Comparison of ENCODE assay signal across 9 cellular contexts in the genomic region with DNA sequence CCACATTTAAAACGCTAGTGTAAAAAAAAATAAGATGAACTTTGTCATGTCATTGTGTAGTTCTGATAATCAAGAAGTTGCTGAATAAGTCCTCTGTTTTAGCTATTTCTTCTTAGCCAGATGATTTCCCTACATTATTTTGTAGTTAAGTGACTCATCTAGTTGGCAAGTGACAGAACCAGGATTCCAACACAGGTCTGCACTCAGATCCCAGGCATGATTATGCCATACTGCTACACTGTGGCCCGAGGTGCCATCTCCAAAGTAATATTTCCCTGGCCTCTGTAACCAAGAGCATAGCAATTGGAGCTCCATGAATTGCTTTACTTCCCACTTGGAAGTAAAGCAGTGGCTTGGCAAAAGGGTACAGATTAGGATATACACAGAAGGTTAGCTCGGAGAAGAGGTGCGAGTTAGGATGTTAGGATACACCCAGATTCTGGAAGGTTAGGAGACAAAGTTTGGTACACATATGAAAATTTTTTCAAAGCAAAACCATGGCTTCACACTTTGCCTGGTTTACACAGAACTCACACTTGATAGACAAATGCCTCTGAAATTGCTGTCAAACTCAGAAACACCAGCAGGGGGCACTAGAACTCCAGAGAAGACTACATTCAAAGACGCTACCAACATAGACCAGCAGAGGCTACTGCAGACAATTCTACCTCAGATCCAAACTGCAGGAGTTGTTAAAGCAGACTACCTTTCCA. TPM values are rescaled to one million over a fixed set of nuclear protein-coding genes. Genes with fewer than 3 reads are reported as not detected.
DNase-seq lines count a peak whose midpoint lies in the region; ATAC-seq and TF ChIP-seq lines count a peak whose summit lies in the region.
"Had no signal": no experiment of that assay in that cellular context is flagged by ENCODE, and none has a peak within 500 bp of the region (broad histone marks: within the 10 kb centered on the region; RNA-seq: fewer than 3 reads in every experiment).

No MANE protein-coding gene starts in this region.

- no peaks in the 10 kb centered on the region for H3K36me3 ChIP-seq in OCI-LY1 (ENCODE audit: insufficient read depth, low read length)
- peaks cover 0 to 30% (median 3%) of the 10 kb centered on the region in 4 donors for H3K36me3 ChIP-seq in esophagus muscularis mucosa
- no peaks in the 10 kb centered on the region for H3K36me3 ChIP-seq in thoracic aorta

- H3K9me2 ChIP-seq in OCI-LY1 (ENCODE audit: low read depth, low read length) = no peaks in the 10 kb centered on the region

- intact Hi-C loops in esophagus muscularis mucosa (cut with DNase I) = loop anchor here (5.0 kb wide), 1 partner anchor 42 kb away; no protein-coding TSS in a partner anchor

- no peaks in the 10 kb centered on the region for H3K9me3 ChIP-seq in OCI-LY1 (ENCODE audit: low read length)
- no peaks in the 10 kb centered on the region for H3K9me3 ChIP-seq in esophagus muscularis mucosa
- H3K9me3 ChIP-seq in thoracic aorta = no peaks in the 10 kb centered on the region

- H3K27me3 ChIP-seq in OCI-LY1 (ENCODE audit: insufficient read depth, low read length) (no peaks in the 10 kb centered on the region), esophagus muscularis mucosa (no peaks in the 10 kb centered on the region), thoracic aorta (replicated peaks; ENCODE audit: insufficient read depth) (no peaks in the 10 kb centered on the region)

- no peak overlapping the region for H3K4me3 ChIP-seq in OCI-LY1 (ENCODE audit: low read depth, low read length, poor library complexity, severe bottlenecking)
- H3K4me3 ChIP-seq in esophagus muscularis mucosa = no peak overlapping the region
- no peak overlapping the region for H3K4me3 ChIP-seq in thoracic aorta

- no peak overlapping the region for H3K4me2 ChIP-seq in OCI-LY1 (ENCODE audit: low read length)

- WGBS in esophagus muscularis mucosa = 38% methylated on average over 5 of the region's 5 CpGs

- no peak overlapping the region for H2AFZ ChIP-seq in OCI-LY1 (ENCODE audit: low read length)

- no peaks in the 10 kb centered on the region for H3K9me3 Mint-ChIP-seq in natural killer cell treated with Interleukin-12 subunit alpha and Interleukin-12 subunit beta and Interleukin-15 and Interleukin-18, amount 100 ng/mL, for 72 hours

- H3K36me3 Mint-ChIP-seq in natural killer cell treated with Interleukin-12 subunit alpha and Interleukin-12 subunit beta and Interleukin-15 and Interleukin-18, amount 100 ng/mL, for 72 hours = no peaks in the 10 kb centered on the region

- H3K27ac Mint-ChIP-seq in natural killer cell treated with Interleukin-12 subunit alpha and Interleukin-12 subunit beta and Interleukin-15 and Interleukin-18, amount 100 ng/mL, for 72 hours = no peak overlapping the region

- no peak for TF ChIP-seq EP300 in esophagus muscularis mucosa (IDR thresholded peaks at IDR 0.05)

- in situ Hi-C loops in Caki2 (cut with HindIII; ENCODE audit: low pct_unique_long_range_greater_than_20kb, low sequenced_read_pairs) = no loop called here

- H3K79me2 ChIP-seq in OCI-LY1 (ENCODE audit: insufficient read depth, low read length) = no peaks in the 10 kb centered on the region

- H3K27ac ChIP-seq in OCI-LY1 (ENCODE audit: low read depth, low read length, poor library complexity, severe bottlenecking) (no peak overlapping the region), esophagus muscularis mucosa (replicated peaks in 1 of 4) (peak overlapping the region in 1 of 4 donors; percentile 15), thoracic aorta (no peak overlapping the region)
- H3K27ac ChIP-seq: epithelial cell of prostate had no signal

- no peaks in the 10 kb centered on the region for H3F3A ChIP-seq in OCI-LY1 (ENCODE audit: insufficient read depth, low read length)

- H3K4me1 Mint-ChIP-seq in natural killer cell treated with Interleukin-12 subunit alpha and Interleukin-12 subunit beta and Interleukin-15 and Interleukin-18, amount 100 ng/mL, for 72 hours (ENCODE audit: low read depth in 2 of 2) = peaks cover 0 to 15% of the 10 kb centered on the region in 2 donors

- TF ChIP-seq CTCF in OCI-LY1 (IDR thresholded peaks at IDR 0.05; ENCODE audit: low read length) (peak; percentile 71), esophagus muscularis mucosa (IDR thresholded peaks at IDR 0.05) (peak; percentile 76 to 88 (median 87)), thoracic aorta (IDR thresholded peaks at IDR 0.05) (peak; percentile 74)

- H3K4me1 ChIP-seq in OCI-LY1 (ENCODE audit: insufficient read depth, low read length, severe bottlenecking) (no peaks in the 10 kb centered on the region), esophagus muscularis mucosa (peaks cover 0 to 17% (median 3%) of the 10 kb centered on the region in 4 donors), thoracic aorta (ENCODE audit: control insufficient read depth in 1 of 2, low read depth in 2 of 2) (no peaks in the 10 kb centered on the region)

- no peak overlapping the region for H3K9ac ChIP-seq in OCI-LY1 (ENCODE audit: low read length)

- H3K27me3 Mint-ChIP-seq in natural killer cell treated with Interleukin-12 subunit alpha and Interleukin-12 subunit beta and Interleukin-15 and Interleukin-18, amount 100 ng/mL, for 72 hours = peaks cover 5 to 20% of the 10 kb centered on the region in 2 donors

- H3K4me3 Mint-ChIP-seq in natural killer cell treated with Interleukin-12 subunit alpha and Interleukin-12 subunit beta and Interleukin-15 and Interleukin-18, amount 100 ng/mL, for 72 hours = no peak overlapping the region

- no peaks in the 10 kb centered on the region for H4K20me1 ChIP-seq in OCI-LY1 (ENCODE audit: insufficient read depth, low read length)

- DNase-seq in Caki2 (ENCODE audit: low read depth) (peak; percentile 49), HuH-7 (ENCODE audit: low spot score) (peak; percentile 45), esophagus muscularis mucosa (ENCODE audit: extremely low spot score) (peak; percentile 93), thoracic aorta (ENCODE audit: low spot score) (no peak)
- DNase-seq in activated CD8-positive, alpha-beta memory T cell treated with anti-CD3 and anti-CD28 coated beads, Interleukin-2, amount 50 U/mL, for 48 hours = peak; percentile 72
- DNase-seq in natural killer cell treated with Interleukin-12 subunit alpha and Interleukin-12 subunit beta and Interleukin-15 and Interleukin-18, amount 100 ng/mL, for 72 hours (ENCODE audit: low spot score) = peak; percentile 64

- no peak for TF ChIP-seq POLR2A in esophagus muscularis mucosa (IDR thresholded peaks at IDR 0.05; ENCODE audit: low read depth)

- ATAC-seq in GM21381 (IDR thresholded peaks at IDR 0.05; ENCODE audit: unreplicated experiment) (peak; percentile 54), thoracic aorta (ENCODE audit: insufficient number of reproducible peaks, low FRiP score, low read depth) (peak; percentile 89)
- ATAC-seq in natural killer cell treated with Interleukin-12 subunit alpha and Interleukin-12 subunit beta and Interleukin-15 and Interleukin-18, amount 100 ng/mL, for 72 hours = peak; percentile 46 to 69

RNA-seq across cellular contexts. Expression of a gene that starts 41.4 kb away (rescaled TPM):
- total RNA-seq in Caki2 (2014; rRNA removed; shearing (Covaris generic); ENCODE audit: low replicate concordance) = 5.8 and 11.2 TPM in 2 replicates
- total RNA-seq in esophagus muscularis mucosa (10 to 100 TPM; 29.8 to 57.3 (median 39.6) TPM), thoracic aorta (10 to 100 TPM; 60.7 to 61.2 TPM)
- not detected for total RNA-seq in natural killer cell treated with Interleukin-12 subunit alpha and Interleukin-12 subunit beta and Interleukin-15 and Interleukin-18, amount 100 ng/mL, for 72 hours

RNA-seq across cellular contexts. Expression of a gene that starts 46.5 kb away (rescaled TPM):
- 0.23 and 1.2 TPM in 2 replicates for total RNA-seq in Caki2 (2014; rRNA removed; shearing (Covaris generic); ENCODE audit: low replicate concordance)
- total RNA-seq in esophagus muscularis mucosa (10 to 100 TPM; 14.9 to 30.7 (median 27.8) TPM), thoracic aorta (10 to 100 TPM; 13.1 to 13.5 TPM)
- under 1 TPM in 1 of 2 donors, not detected in 1; 0.14 TPM for total RNA-seq in natural killer cell treated with Interleukin-12 subunit alpha and Interleukin-12 subunit beta and Interleukin-15 and Interleukin-18, amount 100 ng/mL, for 72 hours

RNA-seq across cellular contexts. Expression of a gene that starts 48.8 kb away (rescaled TPM):
- total RNA-seq in Caki2 (2014; rRNA removed; shearing (Covaris generic); ENCODE audit: low replicate concordance) = 16.9 and 39.9 TPM in 2 replicates
- total RNA-seq in esophagus muscularis mucosa (1 to 10 TPM; 5.4 to 8.3 (median 6.8) TPM), thoracic aorta (10 to 100 TPM in 1 of 2 donors, 1 to 10 TPM in 1; 7.2 to 13.0 TPM)
- not detected for total RNA-seq in natural killer cell treated with Interleukin-12 subunit alpha and Interleukin-12 subunit beta and Interleukin-15 and Interleukin-18, amount 100 ng/mL, for 72 hours

Comparison
In these comparisons a context has a peak if more than half of its experiments do, and no peak if none do; other contexts are left out.
1. RNA of a gene that starts 48.8 kb away (total RNA-seq): 16.9 to 39.9 TPM in Caki2, 7.2 to 13.0 TPM in thoracic aorta and 5.4 to 8.3 TPM in esophagus muscularis mucosa; not detected in natural killer cell treated with Interleukin-12 subunit alpha and Interleukin-12 subunit beta and Interleukin-15 and Interleukin-18, amount 100 ng/mL, for 72 hours; every median in the first group is over 4 times any median in the second.
2. Peak in every context shown above with its lines, with median percentiles within 50 percentile points of each other: ATAC-seq and CTCF ChIP-seq.